Comparison of ENCODE assay signal across 8 cellular contexts in genomic region chr1:186985889-186986491, GRCh38.
DNase-seq lines count a peak whose midpoint lies in the region; ATAC-seq, FAIRE-seq and TF ChIP-seq lines count a peak whose summit lies in the region.

No MANE protein-coding gene starts in this region.

- TF ChIP-seq POLR2A in Peyer's patch (IDR thresholded peaks at IDR 0.05), result no peak

- H3K4me3 ChIP-seq in Peyer's patch (no peak overlapping the region), muscle layer of colon (ENCODE audit: low read depth in 1 of 2, low read length in 2 of 2) (no peak overlapping the region)

- H3K9me3 ChIP-seq in Peyer's patch (no peaks in the 10 kb centered on the region), muscle layer of colon (ENCODE audit: low read length) (no peaks in the 10 kb centered on the region)

- H3K9ac ChIP-seq in muscle layer of colon (ENCODE audit: low read length), result no peak overlapping the region

- peaks cover 0 to 7% (median 0%) of the 10 kb centered on the region in 4 donors for H3K4me1 ChIP-seq in Peyer's patch
- H3K4me1 ChIP-seq in muscle layer of colon (ENCODE audit: insufficient read depth, low read length), result peaks cover 40% of the 10 kb centered on the region

- H3K36me3 ChIP-seq in Peyer's patch (no peaks in the 10 kb centered on the region), muscle layer of colon (ENCODE audit: insufficient read depth, low read length) (peaks cover 5% of the 10 kb centered on the region)

- H3K27me3 ChIP-seq in Peyer's patch (no peaks in the 10 kb centered on the region), muscle layer of colon (ENCODE audit: control insufficient read depth in 1 of 2, insufficient read depth in 2 of 2, low read length in 2 of 2) (no peaks in the 10 kb centered on the region)

- FAIRE-seq in endometrium (lab: Jason Lieb, UNC), result peak; percentile 86

- peak; percentile 77 for ATAC-seq in GM21576 (IDR thresholded peaks at IDR 0.05; ENCODE audit: unreplicated experiment)

- TF ChIP-seq CTCF in Peyer's patch (IDR thresholded peaks at IDR 0.05), result peak in 5 of 6 experiments; percentile 28 to 86 (median 78)

- H3K27ac ChIP-seq in Peyer's patch, result no peak overlapping the region
- peak overlapping the region; percentile 5 for H3K27ac ChIP-seq in muscle layer of colon (ENCODE audit: low read depth, low read length)

- DNase-seq in Daoy (ENCODE audit: low read depth) (peak; percentile 55), LHCN-M2 (ENCODE audit: low read depth) (peak; percentile 35), Peyer's patch (no peak), epidermal melanocyte (ENCODE audit: insufficient read length, low spot score) (no peak), activated gamma-delta T cell (lab: John Stamatoyannopoulos, UW) (no peak)

Comparison
In these comparisons a context has a peak if more than half of its experiments do, and no peak if none do; other contexts are left out.
1. DNase-seq: peak in Daoy (single experiment) and LHCN-M2 (single experiment); none in Peyer's patch (0 of 3), epidermal melanocyte (single experiment) and activated gamma-delta T cell (single experiment).